ENCODE assay signal across 1 cellular context in genomic region chr1:108502624-108503023, GRCh38.
A peak's percentile ranks its signal among the peaks of the same experiment; 100 is the strongest.
TF ChIP-seq lines count a peak whose summit lies in the region.

No MANE protein-coding gene starts in this region.

TF ChIP-seq in SK-N-SH, 30 proteins besides CTCF, POLR2A, EP300 and RAD21:
- TF ChIP-seq NFIC (IDR thresholded peaks at IDR 0.05; ENCODE audit: borderline replicate concordance) (no peak), PBX3 (IDR thresholded peaks at IDR 0.05) (peak; percentile 23; the same call in 1 of the 2 replicates)
